Comparison of ENCODE assay signal across 1 cellular context in genomic region chr20:36045373-36045714, GRCh38.
TF ChIP-seq lines count a peak whose summit lies in the region.

No MANE protein-coding gene starts in this region.

TF ChIP-seq in HepG2, 621 proteins besides CTCF, POLR2A, EP300 and RAD21 (continued from another document):
- TF ChIP-seq, protein P1, sequence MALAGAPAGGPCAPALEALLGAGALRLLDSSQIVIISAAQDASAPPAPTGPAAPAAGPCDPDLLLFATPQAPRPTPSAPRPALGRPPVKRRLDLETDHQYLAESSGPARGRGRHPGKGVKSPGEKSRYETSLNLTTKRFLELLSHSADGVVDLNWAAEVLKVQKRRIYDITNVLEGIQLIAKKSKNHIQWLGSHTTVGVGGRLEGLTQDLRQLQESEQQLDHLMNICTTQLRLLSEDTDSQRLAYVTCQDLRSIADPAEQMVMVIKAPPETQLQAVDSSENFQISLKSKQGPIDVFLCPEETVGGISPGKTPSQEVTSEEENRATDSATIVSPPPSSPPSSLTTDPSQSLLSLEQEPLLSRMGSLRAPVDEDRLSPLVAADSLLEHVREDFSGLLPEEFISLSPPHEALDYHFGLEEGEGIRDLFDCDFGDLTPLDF (CRISPR knock-in tag; IDR thresholded peaks at IDR 0.05) = 0 out of 2 replicates have a peak, but pooled peaks have one; percentile 21
- TF ChIP-seq HOXA9 (CRISPR knock-in tag; IDR thresholded peaks at IDR 0.05; ENCODE audit: borderline replicate concordance) (no peak), NFIC (IDR thresholded peaks at IDR 0.05; ENCODE audit: low read length) (0 out of 2 replicates have a peak, but pooled peaks have one; percentile 20), RBM22 (optimal IDR thresholded peaks at IDR 0.05; ENCODE audit: low read length) (peak; percentile 98), MEF2D (CRISPR knock-in tag; IDR thresholded peaks at IDR 0.05) (no peak), HES4 (CRISPR knock-in tag; IDR thresholded peaks at IDR 0.05; ENCODE audit: borderline replicate concordance) (no peak), KLF12 (CRISPR knock-in tag; IDR thresholded peaks at IDR 0.05; ENCODE audit: borderline replicate concordance) (peak; percentile 66; the same call in 1 of the 2 replicates), MYPOP (CRISPR knock-in tag; IDR thresholded peaks at IDR 0.05) (0 out of 2 replicates have a peak, but pooled peaks have one; percentile 4), SRF (IDR thresholded peaks at IDR 0.05; ENCODE audit: low read depth, low read length) (no peak), DMAP1 (CRISPR knock-in tag; IDR thresholded peaks at IDR 0.05) (no peak), ZNF251 (CRISPR knock-in tag; IDR thresholded peaks at IDR 0.05) (0 out of 2 replicates have a peak, but pooled peaks have one; percentile 4), PHF20 (CRISPR knock-in tag; IDR thresholded peaks at IDR 0.05) (no peak), ZNF704 (CRISPR knock-in tag; IDR thresholded peaks at IDR 0.05; ENCODE audit: borderline replicate concordance) (0 out of 2 replicates have a peak, but pooled peaks have one; percentile 9), POLR2AphosphoS5 (IDR thresholded peaks at IDR 0.05; ENCODE audit: low read depth, low read length) (peak; percentile 59), ZNF75D (CRISPR knock-in tag; IDR thresholded peaks at IDR 0.05; ENCODE audit: borderline replicate concordance) (no peak), DNMT3B (CRISPR knock-in tag; conservative IDR thresholded peaks at IDR 0.05) (0 out of 2 replicates have a peak, but pooled peaks have one; percentile 5), ZNF263 (CRISPR knock-in tag; IDR thresholded peaks at IDR 0.05) (peak; percentile 14; the same call in 1 of the 2 replicates)
- TF ChIP-seq, protein P2, sequence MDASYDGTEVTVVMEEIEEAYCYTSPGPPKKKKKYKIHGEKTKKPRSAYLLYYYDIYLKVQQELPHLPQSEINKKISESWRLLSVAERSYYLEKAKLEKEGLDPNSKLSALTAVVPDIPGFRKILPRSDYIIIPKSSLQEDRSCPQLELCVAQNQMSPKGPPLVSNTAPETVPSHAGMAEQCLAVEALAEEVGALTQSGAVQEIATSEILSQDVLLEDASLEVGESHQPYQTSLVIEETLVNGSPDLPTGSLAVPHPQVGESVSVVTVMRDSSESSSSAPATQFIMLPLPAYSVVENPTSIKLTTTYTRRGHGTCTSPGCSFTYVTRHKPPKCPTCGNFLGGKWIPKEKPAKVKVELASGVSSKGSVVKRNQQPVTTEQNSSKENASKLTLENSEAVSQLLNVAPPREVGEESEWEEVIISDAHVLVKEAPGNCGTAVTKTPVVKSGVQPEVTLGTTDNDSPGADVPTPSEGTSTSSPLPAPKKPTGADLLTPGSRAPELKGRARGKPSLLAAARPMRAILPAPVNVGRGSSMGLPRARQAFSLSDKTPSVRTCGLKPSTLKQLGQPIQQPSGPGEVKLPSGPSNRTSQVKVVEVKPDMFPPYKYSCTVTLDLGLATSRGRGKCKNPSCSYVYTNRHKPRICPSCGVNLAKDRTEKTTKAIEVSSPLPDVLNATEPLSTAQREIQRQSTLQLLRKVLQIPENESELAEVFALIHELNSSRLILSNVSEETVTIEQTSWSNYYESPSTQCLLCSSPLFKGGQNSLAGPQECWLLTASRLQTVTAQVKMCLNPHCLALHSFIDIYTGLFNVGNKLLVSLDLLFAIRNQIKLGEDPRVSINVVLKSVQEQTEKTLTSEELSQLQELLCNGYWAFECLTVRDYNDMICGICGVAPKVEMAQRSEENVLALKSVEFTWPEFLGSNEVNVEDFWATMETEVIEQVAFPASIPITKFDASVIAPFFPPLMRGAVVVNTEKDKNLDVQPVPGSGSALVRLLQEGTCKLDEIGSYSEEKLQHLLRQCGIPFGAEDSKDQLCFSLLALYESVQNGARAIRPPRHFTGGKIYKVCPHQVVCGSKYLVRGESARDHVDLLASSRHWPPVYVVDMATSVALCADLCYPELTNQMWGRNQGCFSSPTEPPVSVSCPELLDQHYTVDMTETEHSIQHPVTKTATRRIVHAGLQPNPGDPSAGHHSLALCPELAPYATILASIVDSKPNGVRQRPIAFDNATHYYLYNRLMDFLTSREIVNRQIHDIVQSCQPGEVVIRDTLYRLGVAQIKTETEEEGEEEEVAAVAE (CRISPR knock-in tag; IDR thresholded peaks at IDR 0.05; ENCODE audit: borderline replicate concordance) = peak; percentile 55; the same call in 1 of the 2 replicates
- TF ChIP-seq, protein P3, sequence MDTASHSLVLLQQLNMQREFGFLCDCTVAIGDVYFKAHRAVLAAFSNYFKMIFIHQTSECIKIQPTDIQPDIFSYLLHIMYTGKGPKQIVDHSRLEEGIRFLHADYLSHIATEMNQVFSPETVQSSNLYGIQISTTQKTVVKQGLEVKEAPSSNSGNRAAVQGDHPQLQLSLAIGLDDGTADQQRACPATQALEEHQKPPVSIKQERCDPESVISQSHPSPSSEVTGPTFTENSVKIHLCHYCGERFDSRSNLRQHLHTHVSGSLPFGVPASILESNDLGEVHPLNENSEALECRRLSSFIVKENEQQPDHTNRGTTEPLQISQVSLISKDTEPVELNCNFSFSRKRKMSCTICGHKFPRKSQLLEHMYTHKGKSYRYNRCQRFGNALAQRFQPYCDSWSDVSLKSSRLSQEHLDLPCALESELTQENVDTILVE (CRISPR knock-in tag; IDR thresholded peaks at IDR 0.05) = 0 out of 2 replicates have a peak, but pooled peaks have one; percentile 13
